14 cellular contexts compared by ENCODE assay signal in the genomic region with DNA sequence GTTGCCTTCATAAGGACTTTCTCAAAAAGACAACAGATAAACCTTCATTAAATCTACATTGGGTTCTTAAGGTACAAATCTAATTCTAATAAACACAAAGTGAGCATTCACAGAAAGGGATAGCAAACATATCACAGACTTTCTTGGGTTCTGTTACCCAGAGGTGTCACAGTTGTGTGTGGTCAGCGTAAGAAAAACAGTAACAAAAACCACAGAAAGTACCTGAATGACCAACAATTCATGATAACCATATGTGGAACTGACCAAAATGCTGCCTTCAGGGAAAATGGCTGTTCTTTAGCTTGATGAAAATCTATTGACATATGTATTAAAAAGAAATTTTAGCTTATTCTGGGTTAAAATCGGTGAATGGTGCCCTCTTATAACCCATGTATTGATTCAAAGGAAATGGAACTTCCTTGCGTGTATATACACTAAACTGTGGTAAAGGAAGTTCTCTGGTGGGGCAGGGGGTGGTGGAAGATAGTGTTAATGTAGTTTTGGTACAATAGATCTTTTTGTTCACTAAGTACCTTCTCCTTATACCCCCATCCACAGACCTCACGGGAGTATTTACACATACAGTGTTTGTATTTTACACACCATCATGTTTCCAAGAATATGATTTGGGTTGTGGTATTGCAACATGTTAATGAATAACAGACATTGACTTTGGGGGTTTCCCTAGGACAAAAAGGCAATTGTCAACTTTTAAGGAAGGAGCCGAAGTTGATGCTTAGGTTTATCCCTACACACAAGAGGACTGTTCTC.
DNase-seq lines count a peak whose midpoint lies in the region; ATAC-seq and TF ChIP-seq lines count a peak whose summit lies in the region.
"Had no signal": no experiment of that assay in that cellular context is flagged by ENCODE, and none has a peak within 500 bp of the region (broad histone marks: within the 10 kb centered on the region; RNA-seq: fewer than 3 reads in every experiment).

No MANE protein-coding gene starts in this region.

- H3F3A ChIP-seq in smooth muscle cell (ENCODE audit: low read depth), result no peaks in the 10 kb centered on the region

- intact Hi-C loops in natural killer cell (cut with micrococcal nuclease), result no loop called here

- H3K36me3 Mint-ChIP-seq in natural killer cell, result peaks cover 9% of the 10 kb centered on the region

- no peak overlapping the region for H3K4me2 ChIP-seq in smooth muscle cell

- ATAC-seq in GM19372 (IDR thresholded peaks at IDR 0.05; ENCODE audit: low read depth, unreplicated experiment) (peak; percentile 92), HG02840 (IDR thresholded peaks at IDR 0.05; ENCODE audit: low FRiP score, unreplicated experiment) (peak; percentile 73), HG03571 (IDR thresholded peaks at IDR 0.05; ENCODE audit: unreplicated experiment) (peak; percentile 92), natural killer cell (peak in 1 of 3 donors; percentile 56), upper lobe of left lung (ENCODE audit: low FRiP score in 2 of 2) (no peak), GM18858 (IDR thresholded peaks at IDR 0.05; ENCODE audit: unreplicated experiment) (no peak)

- peaks cover 12 to 13% of the 10 kb centered on the region in 2 donors for H3K4me1 Mint-ChIP-seq in natural killer cell

- 75% methylated on average over 5 of the region's 5 CpGs for whole genome bisulfite sequencing in smooth muscle cell (ENCODE audit: low lambda C conversion rate)
- WGBS in upper lobe of left lung, 2 donors, result 51 to 62% methylated on average over 5 of the region's 5 CpGs

- TF ChIP-seq POLR2A in upper lobe of left lung (IDR thresholded peaks at IDR 0.05), result no peak

- H3K27me3 ChIP-seq in smooth muscle cell (ENCODE audit: low read depth) (no peaks in the 10 kb centered on the region), upper lobe of left lung (no peaks in the 10 kb centered on the region)

- H3K27ac Mint-ChIP-seq in natural killer cell, result no peak overlapping the region
- H3K27ac Mint-ChIP-seq: activated CD4-positive, alpha-beta T cell treated with anti-CD3 and anti-CD28 coated beads, Interleukin-2, amount 10 ng/mL, durations not matched to agents 24 days and 14 days had no signal

- H3K36me3 ChIP-seq in smooth muscle cell (ENCODE audit: low read depth) (no peaks in the 10 kb centered on the region), upper lobe of left lung (peaks cover 0 to 7% (median 2%) of the 10 kb centered on the region in 4 donors)

- peaks cover 6 to 33% of the 10 kb centered on the region in 2 donors for H3K27me3 Mint-ChIP-seq in natural killer cell (ENCODE audit: low read depth in 2 of 2)
- H3K27me3 Mint-ChIP-seq: activated CD4-positive, alpha-beta T cell treated with anti-CD3 and anti-CD28 coated beads, Interleukin-2, amount 10 ng/mL, durations not matched to agents 24 days and 14 days had no signal

- no peaks in the 10 kb centered on the region for H3K4me1 ChIP-seq in smooth muscle cell (ENCODE audit: low read depth)
- no peaks in the 10 kb centered on the region for H3K4me1 ChIP-seq in upper lobe of left lung

- H3K9me3 ChIP-seq in smooth muscle cell (replicated peaks; ENCODE audit: low read depth) (no peaks in the 10 kb centered on the region), upper lobe of left lung (no peaks in the 10 kb centered on the region)

- no peak overlapping the region for H2AFZ ChIP-seq in smooth muscle cell (ENCODE audit: low read depth)

- H3K9ac ChIP-seq in smooth muscle cell (ENCODE audit: low read depth), result no peak overlapping the region

- no peaks in the 10 kb centered on the region for H4K20me1 ChIP-seq in smooth muscle cell (ENCODE audit: low read depth)

- H3K9me3 Mint-ChIP-seq in natural killer cell, result peaks cover 0 to 3% of the 10 kb centered on the region in 2 donors

- H3K4me3 ChIP-seq in smooth muscle cell, result no peak overlapping the region
- no peak overlapping the region for H3K4me3 ChIP-seq in upper lobe of left lung

- H3K79me2 ChIP-seq in smooth muscle cell (ENCODE audit: low read depth), result no peaks in the 10 kb centered on the region

- no peak for DNase-seq in natural killer cell
- no peak for DNase-seq in smooth muscle cell (lab: John Stamatoyannopoulos, UW; ENCODE audit: unreplicated experiment)
- no peak for DNase-seq in upper lobe of left lung
- DNase-seq in NCI-H1930 (lab: John Stamatoyannopoulos, UW), result no peak
- DNase-seq: activated CD4-positive, alpha-beta T cell treated with anti-CD3 and anti-CD28 coated beads, Interleukin-2, amount 10 ng/mL, durations not matched to agents 24 days and 14 days; activated naive CD4-positive, alpha-beta T cell treated with anti-CD3 and anti-CD28 coated beads, Interleukin-2, amount 50 U/mL, for 16 hours; GF-D8; NCI-H1092; SW 1271 had no signal

- no peak for TF ChIP-seq CTCF in natural killer cell (IDR thresholded peaks at IDR 0.05)
- TF ChIP-seq CTCF in smooth muscle cell (IDR thresholded peaks at IDR 0.05; ENCODE audit: borderline replicate concordance, insufficient read depth, poor library complexity, severe bottlenecking), result no peak
- no peak for TF ChIP-seq CTCF in upper lobe of left lung (IDR thresholded peaks at IDR 0.05)

- peak overlapping the region; percentile 2 for H3K4me3 Mint-ChIP-seq in natural killer cell
- H3K4me3 Mint-ChIP-seq: activated CD4-positive, alpha-beta T cell treated with anti-CD3 and anti-CD28 coated beads, Interleukin-2, amount 10 ng/mL, durations not matched to agents 24 days and 14 days had no signal

- no peak for TF ChIP-seq EP300 in upper lobe of left lung (IDR thresholded peaks at IDR 0.05)

- no peak overlapping the region for H3K27ac ChIP-seq in smooth muscle cell (ENCODE audit: low read depth)
- H3K27ac ChIP-seq in upper lobe of left lung, result no peak overlapping the region
- H3K27ac ChIP-seq: epithelial cell of prostate had no signal

Comparison
In these comparisons a context has a peak if more than half of its experiments do, and no peak if none do; other contexts are left out.
1. ATAC-seq: peak in GM19372 (single experiment), HG02840 (single experiment) and HG03571 (single experiment); none in upper lobe of left lung (0 of 2) and GM18858 (single experiment).